ENCODE assay signal across 8 cellular contexts in genomic region chr2:47900417-47900816, GRCh38. TPM values are rescaled to one million over a fixed set of nuclear protein-coding genes. Genes with fewer than 3 reads are reported as not detected.
DNase-seq lines count a peak whose midpoint lies in the region; ATAC-seq, FAIRE-seq and TF ChIP-seq lines count a peak whose summit lies in the region.
"Not testable (repeated sequence)": the region's sequence is repeated elsewhere in the genome, so short reads cannot be mapped to it uniquely, and the experiment has no call there.

No MANE protein-coding gene starts in this region.

- not testable (repeated sequence) for BruUV-seq in GM12878 (replicated peaks; lab: Mats Ljungman, UMichigan)

- RAD21 ChIA-PET in GM12878 (lab: Charles Lee; ENCODE audit: unreplicated experiment), result interaction anchor here (1.0 to 2.6 kb wide), 3 partner anchors 34 to 548 kb away, joined by 3 to 8 read pairs (median 3); no protein-coding TSS in a partner anchor

- 86% methylated on average over 19 of the region's 23 CpGs for WGBS in GM12878 (ENCODE audit: insufficient coverage, insufficient replicate concordance, low lambda C conversion rate, missing lambda C conversion rate)
- WGBS in mesodermal cell (ENCODE audit: insufficient coverage in 2 of 2), 2 experiments, result 91 to 97% methylated on average over 4 to 12 of the region's 23 CpGs

- CTCF ChIA-PET in activated CD4-positive, alpha-beta T cell treated with anti-CD3 and anti-CD28 coated beads for 36 hours (lab: Charles Lee), result interaction anchor here (0.9 to 1.3 kb wide), 2 partner anchors 18 to 28 kb away, joined by 3 read pairs; no protein-coding TSS in a partner anchor
- CTCF ChIA-PET in GM12878 (lab: Yijun Ruan, JAX), result interaction anchor here (0.9 to 3.1 kb wide), 3 partner anchors 40 to 42 kb away, joined by 4 to 21 read pairs (median 5); no protein-coding TSS in a partner anchor

- H3K36me3 ChIP-seq in BLaER1 treated with 17β-estradiol and CSF1 and Interleukin-3, amounts not matched to agents 10 nM and 100 nM, result peaks cover 0 to 23% (median 0%) of the 10 kb centered on the region in 11 experiments; a peak in 8 of 22 replicates
- H3K36me3 ChIP-seq in GM12878 (ENCODE audit: control insufficient read depth in 2 of 2, insufficient read depth in 2 of 2, low read length in 1 of 2); tibial artery: not testable (repeated sequence)
- peaks cover 21% of the 10 kb centered on the region for H3K36me3 ChIP-seq in mesodermal cell (ENCODE audit: control insufficient read depth, insufficient read depth, low read length)

- H3K9me3 Mint-ChIP-seq in IgD-negative memory B cell; activated CD4-positive, alpha-beta T cell treated with anti-CD3 and anti-CD28 coated beads for 36 hours (ENCODE audit: low read depth); glutamatergic neuron (ENCODE audit: unreplicated experiment); osteocyte (ENCODE audit: unreplicated experiment): not testable (repeated sequence)

- peaks cover 50 to 63% (median 61%) of the 10 kb centered on the region in 3 donors for H3K4me1 Mint-ChIP-seq in IgD-negative memory B cell
- peaks cover 57% of the 10 kb centered on the region for H3K4me1 Mint-ChIP-seq in activated CD4-positive, alpha-beta T cell treated with anti-CD3 and anti-CD28 coated beads for 36 hours
- H3K4me1 Mint-ChIP-seq in glutamatergic neuron (ENCODE audit: low read depth, unreplicated experiment), result peaks cover 27% of the 10 kb centered on the region
- H3K4me1 Mint-ChIP-seq in osteocyte (ENCODE audit: unreplicated experiment), result peaks cover 64% of the 10 kb centered on the region

- H3K27ac Mint-ChIP-seq in IgD-negative memory B cell, result peak overlapping the region in 2 of 3 donors; percentile 54 to 83
- H3K27ac Mint-ChIP-seq in activated CD4-positive, alpha-beta T cell treated with anti-CD3 and anti-CD28 coated beads for 36 hours, result peak overlapping the region; percentile 65
- H3K27ac Mint-ChIP-seq in glutamatergic neuron (ENCODE audit: unreplicated experiment), result peak overlapping the region; percentile 79
- peak overlapping the region; percentile 64 for H3K27ac Mint-ChIP-seq in osteocyte (ENCODE audit: unreplicated experiment)

- DNase-seq in activated CD4-positive, alpha-beta T cell treated with anti-CD3 and anti-CD28 coated beads for 36 hours; GM12878 (ENCODE audit: low read depth, low spot score); glutamatergic neuron; osteocyte (ENCODE audit: extremely low spot score, unreplicated experiment); tibial artery: not testable (repeated sequence)

- H3K36me3 Mint-ChIP-seq in IgD-negative memory B cell; glutamatergic neuron (ENCODE audit: unreplicated experiment); osteocyte (ENCODE audit: unreplicated experiment): not testable (repeated sequence)
- H3K36me3 Mint-ChIP-seq in activated CD4-positive, alpha-beta T cell treated with anti-CD3 and anti-CD28 coated beads for 36 hours (ENCODE audit: low read depth), result peaks cover 26% of the 10 kb centered on the region

- not testable (repeated sequence) for TF ChIP-seq RAD21 in GM12878 (IDR thresholded peaks at IDR 0.05; ENCODE audit: insufficient read depth, low read depth, low read length)

- ATAC-seq in activated CD4-positive, alpha-beta T cell treated with anti-CD3 and anti-CD28 coated beads for 36 hours; GM12878: not testable (repeated sequence)

- peak overlapping the region in 1 of 4 donors; percentile 79 for H3K4me3 Mint-ChIP-seq in IgD-negative memory B cell
- H3K4me3 Mint-ChIP-seq in activated CD4-positive, alpha-beta T cell treated with anti-CD3 and anti-CD28 coated beads for 36 hours; glutamatergic neuron (ENCODE audit: unreplicated experiment); osteocyte (ENCODE audit: unreplicated experiment): not testable (repeated sequence)

- H4K20me1 ChIP-seq in BLaER1 treated with 17β-estradiol and CSF1 and Interleukin-3, amounts not matched to agents 10 nM and 100 nM, result peaks cover 82 to 93% (median 90%) of the 10 kb centered on the region in 11 experiments
- not testable (repeated sequence) for H4K20me1 ChIP-seq in GM12878 (ENCODE audit: control insufficient read depth, insufficient read depth)

- POLR2A ChIA-PET in activated CD4-positive, alpha-beta T cell treated with anti-CD3 and anti-CD28 coated beads for 36 hours (lab: Charles Lee), result interaction anchor here (1.1 kb wide), 1 partner anchor 9 kb away, joined by 4 read pairs; no protein-coding TSS in a partner anchor
- POLR2A ChIA-PET in GM12878 (lab: Charles Lee), result interaction anchor here (1.2 to 1.9 kb wide), 2 partner anchors 43 to 118 kb away, joined by 3 to 5 read pairs; partner anchors contain the start of gene MSH6

- intact Hi-C loops in activated CD4-positive, alpha-beta T cell treated with anti-CD3 and anti-CD28 coated beads for 36 hours (cut with DNase I, micrococcal nuclease), result loop anchor here in 1 of 2 experiments (10.0 kb wide), 2 partner anchors 496 to 986 kb away; partner anchors contain the start of genes MCFD2 and MSH2
- intact Hi-C loops in GM12878 (cut with micrococcal nuclease; ENCODE audit: unreplicated experiment), result not testable (repeated sequence)
- intact Hi-C loops in tibial artery (cut with DNase I; ENCODE audit: low total_unique reads), result loop anchor here (10.0 kb wide), 1 partner anchor 204 kb away; no protein-coding TSS in a partner anchor

- H3K4me3 ChIP-seq in BLaER1 treated with 17β-estradiol and CSF1 and Interleukin-3, amounts not matched to agents 10 nM and 100 nM; mesodermal cell (ENCODE audit: extremely low read depth, insufficient read depth, low read length, poor library complexity, severe bottlenecking); tibial artery: not testable (repeated sequence)
- 0 out of 2 replicates have a peak overlapping the region, but pooled peaks have one; percentile 13 for H3K4me3 ChIP-seq in GM12878

- peaks cover 45 to 74% (median 66%) of the 10 kb centered on the region in 10 experiments for H3K4me1 ChIP-seq in BLaER1 treated with 17β-estradiol and CSF1 and Interleukin-3, amounts not matched to agents 10 nM and 100 nM
- H3K4me1 ChIP-seq in GM12878 (ENCODE audit: control insufficient read depth, insufficient read depth, low read length) (peaks cover 26% of the 10 kb centered on the region), mesodermal cell (ENCODE audit: control insufficient read depth, insufficient read depth, low read length, poor library complexity, severe bottlenecking) (peaks cover 11% of the 10 kb centered on the region), tibial artery (peaks cover 0 to 67% (median 11%) of the 10 kb centered on the region in 4 donors)

- peak overlapping the region in 2 of 11 experiments; percentile 37 to 60; a peak in 2 of 22 replicates for H3K9ac ChIP-seq in BLaER1 treated with 17β-estradiol and CSF1 and Interleukin-3, amounts not matched to agents 10 nM and 100 nM
- H3K9ac ChIP-seq in GM12878 (ENCODE audit: control insufficient read depth, insufficient read depth, low read length), result not testable (repeated sequence)

- not testable (repeated sequence) for TF ChIP-seq CTCF in GM12878 (IDR thresholded peaks at IDR 0.05 in 2 of 3, conservative IDR thresholded peaks at IDR 0.05 in 1 of 3; ENCODE audit: control insufficient read depth in 2 of 3, extremely low read depth in 1 of 3, insufficient read depth in 1 of 3, low read depth in 3 of 3, low read length in 3 of 3); glutamatergic neuron (IDR thresholded peaks at IDR 0.05; ENCODE audit: partially characterized antibody, unreplicated experiment); osteocyte (IDR thresholded peaks at IDR 0.05); tibial artery (IDR thresholded peaks at IDR 0.05)

- peak overlapping the region in 3 of 11 experiments; percentile 27 to 37 (median 34); a peak in 3 of 22 replicates for H3K27ac ChIP-seq in BLaER1 treated with 17β-estradiol and CSF1 and Interleukin-3, amounts not matched to agents 10 nM and 100 nM
- peak overlapping the region; percentile 62 for H3K27ac ChIP-seq in GM12878 (ENCODE audit: control insufficient read depth, insufficient read depth)
- H3K27ac ChIP-seq in mesodermal cell (ENCODE audit: low read depth, low read length, severe bottlenecking), result peak overlapping the region; percentile 80
- peak overlapping the region; percentile 8 to 41 for H3K27ac ChIP-seq in tibial artery

- not testable (repeated sequence) for H3K9me3 ChIP-seq in BLaER1 treated with 17β-estradiol and CSF1 and Interleukin-3, amounts not matched to agents 10 nM and 100 nM (replicated peaks in 1 of 11); GM12878 (replicated peaks; ENCODE audit: control insufficient read depth, insufficient read depth, low read length); mesodermal cell (ENCODE audit: control insufficient read depth, low read length); tibial artery

- FAIRE-seq in GM12878 (lab: Jason Lieb, UNC), result not testable (repeated sequence)

- in situ Hi-C loops in GM12878 (cut with MboI), result loop anchor here (10.0 kb wide), 1 partner anchor 434 kb away; no protein-coding TSS in a partner anchor

- not testable (repeated sequence) for TF ChIP-seq EP300 in GM12878 (IDR thresholded peaks at IDR 0.05; ENCODE audit: borderline replicate concordance in 1 of 2, control insufficient read depth in 1 of 2, low read depth in 2 of 2, low read length in 2 of 2)

- not testable (repeated sequence) for TF ChIP-seq POLR2A in GM12878 (IDR thresholded peaks at IDR 0.05; ENCODE audit: low read depth, low read length)

- peak overlapping the region; percentile 26 to 88 (median 73) for H3K4me2 ChIP-seq in BLaER1 treated with 17β-estradiol and CSF1 and Interleukin-3, amounts not matched to agents 10 nM and 100 nM
- peak overlapping the region; percentile 69 for H3K4me2 ChIP-seq in GM12878 (ENCODE audit: control insufficient read depth, insufficient read depth)

- not testable (repeated sequence) for H3K27me3 Mint-ChIP-seq in IgD-negative memory B cell; activated CD4-positive, alpha-beta T cell treated with anti-CD3 and anti-CD28 coated beads for 36 hours; glutamatergic neuron (ENCODE audit: unreplicated experiment); osteocyte (ENCODE audit: unreplicated experiment)

- peaks cover 94% of the 10 kb centered on the region for H3K79me2 ChIP-seq in GM12878 (ENCODE audit: control insufficient read depth, insufficient read depth, low read length)

- H3K27me3 ChIP-seq in BLaER1 treated with 17β-estradiol and CSF1 and Interleukin-3, amounts not matched to agents 10 nM and 100 nM; GM12878 (replicated peaks in 1 of 2; ENCODE audit: control insufficient read depth in 2 of 2, insufficient read depth in 2 of 2, low read length in 1 of 2); tibial artery: not testable (repeated sequence)

- SMC1A ChIA-PET in GM12878 (lab: Charles Lee; ENCODE audit: uncharacterized antibody, unreplicated experiment), result interaction anchor here (0.7 to 5.8 kb wide), 9 partner anchors 11 to 525 kb away, joined by 3 to 33 read pairs (median 8); no protein-coding TSS in a partner anchor

- H2AFZ ChIP-seq in GM12878 (ENCODE audit: control insufficient read depth, low read depth, low read length), result not testable (repeated sequence)

RNA-seq across cellular contexts. Expression of gene FBXO11, which starts 5.9 kb away (rescaled TPM):
- polyA plus RNA-seq in IgD-negative memory B cell (10.2 TPM), GM12878 (2011; rRNA removed) (38.9 and 51.8 TPM in 2 replicates), GM12878 (2014; fragmentation: Illumina TruSeq; extraction: Trizol) (30.9 and 33.2 TPM in 2 replicates), GM12878 (2014; fragmentation: Nextera tagmentation; extraction: Ambion mirVana) (1 to 10 TPM; 7.1 to 8.8 TPM), GM12878 (2014; rRNA removed) (20.3 and 24.5 TPM in 2 replicates), GM12878 (2016; fragmentation: Nextera tagmentation; extraction: Ambion mirVana) (1 to 10 TPM; 5.9 to 9.1 TPM)
- total RNA-seq in activated CD4-positive, alpha-beta T cell treated with anti-CD3 and anti-CD28 coated beads for 36 hours, result 10 to 100 TPM; 33.0 to 40.3 TPM
- total RNA-seq in GM12878 (2013; cell fraction: nucleolus; rRNA removed), result 119 and 126 TPM in 2 replicates
- total RNA-seq in GM12878 (2014; rRNA removed) (20.5 and 27.1 TPM in 2 replicates), GM12878 (2014; rRNA removed; fragmentation: Illumina TruSeq; extraction: Trizol) (25.4 and 29.4 TPM in 2 replicates), GM12878 (2021) (30.6 and 31.6 TPM in 2 replicates), glutamatergic neuron (ENCODE audit: unreplicated experiment) (135 TPM), osteocyte (70.6 and 71.5 TPM in 2 replicates)
- 8.5 TPM for polyA plus RNA-seq in GM12878 (2011; ENCODE audit: low read depth)
- 21.9 and 28.0 TPM in 2 replicates for polyA plus RNA-seq in GM12878 (2011; cell fraction: cytosol; rRNA removed)
- 79.0 and 79.4 TPM in 2 replicates for polyA plus RNA-seq in GM12878 (2011; cell fraction: nucleus; rRNA removed)
- 24.7 and 28.8 TPM in 2 replicates for polyA plus RNA-seq in GM12878 (2012)
- 36.1 and 66.3 TPM in 2 replicates for polyA minus RNA-seq in GM12878 (2011; rRNA and poly(A)+ RNA removed)
- polyA minus RNA-seq in GM12878 (2011; cell fraction: cytosol; rRNA and poly(A)+ RNA removed), result 15.9 and 21.2 TPM in 2 replicates
- 25.4 and 41.0 TPM in 2 replicates for polyA minus RNA-seq in GM12878 (2011; cell fraction: nucleus; rRNA and poly(A)+ RNA removed)
- 46.9 TPM for polyA plus RNA-seq in mesodermal cell (2013, experiment 1 of 2)
- polyA plus RNA-seq in mesodermal cell (2013, experiment 2 of 2), result 52.5 TPM
